ENCODE assay signal across 18 cellular contexts in the genomic region with DNA sequence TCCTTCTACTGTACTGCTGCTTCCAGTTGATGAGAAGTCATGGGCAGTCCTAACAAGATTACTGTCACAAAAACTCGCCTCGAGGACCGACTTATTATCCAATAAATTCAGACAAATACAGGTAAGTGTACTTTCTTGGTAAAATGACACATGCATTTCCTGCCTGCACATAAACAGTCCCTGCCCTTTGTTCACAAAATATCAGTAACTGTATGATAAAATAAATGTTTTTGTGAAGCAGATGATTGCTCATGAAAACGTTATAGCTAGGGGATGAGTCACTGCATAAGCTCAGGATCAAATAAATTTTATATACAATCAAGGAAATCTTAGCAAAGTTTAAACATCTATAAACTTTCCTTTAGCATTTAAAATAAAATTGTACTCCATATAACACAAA.
"Had no signal": no experiment of that assay in that cellular context is flagged by ENCODE, and none has a peak within 500 bp of the region (broad histone marks: within the 10 kb centered on the region; RNA-seq: fewer than 3 reads in every experiment).

No MANE protein-coding gene starts in this region.

- H3K4me3 Mint-ChIP-seq: activated CD8-positive, alpha-beta T cell treated with anti-CD3 and anti-CD28 coated beads for 36 hours; activated T-helper 1 cell treated with anti-CD3 and anti-CD28 coated beads, Interleukin-12 subunit alpha, Interleukin-12 subunit beta, Interleukin-2, Interleukin-4 antibody, amounts not matched to agents 30 ng/mL and 10 ng/mL and 1 ng/mL, durations not matched to agents 14 hours and 24 hours and 36 hours; central memory CD8-positive, alpha-beta T cell; dendritic cell treated with granulocyte-macrophage colony-stimulating factor and Interleukin-4, amounts not matched to agents 40 ng/mL and 50 ng/mL, for 4 days; effector memory CD8-positive, alpha-beta T cell; natural killer cell treated with Interleukin-12 subunit alpha and Interleukin-12 subunit beta and Interleukin-15 and Interleukin-18, amount 100 ng/mL, for 72 hours; stimulated activated naive B cell treated with anti-CD40 and anti-IgM and Interleukin-4, amounts not matched to agents 10 μg/mL and 1 μg/mL and 100 μg/mL, for 72 hours; T-helper 2 cell treated with Interferon-gamma antibody and Interleukin-4, amounts not matched to agents 5 μg/mL and 100 μg/mL, for 36 hours had no signal

- H3K27me3 ChIP-seq: adrenal gland, spleen, transverse colon had no signal

- H3K9me3 ChIP-seq: adrenal gland, spleen, transverse colon had no signal

- H3K27me3 Mint-ChIP-seq: activated CD8-positive, alpha-beta T cell treated with anti-CD3 and anti-CD28 coated beads for 36 hours; central memory CD8-positive, alpha-beta T cell; dendritic cell treated with granulocyte-macrophage colony-stimulating factor and Interleukin-4, amounts not matched to agents 40 ng/mL and 50 ng/mL, for 4 days; effector memory CD8-positive, alpha-beta T cell; natural killer cell treated with Interleukin-12 subunit alpha and Interleukin-12 subunit beta and Interleukin-15 and Interleukin-18, amount 100 ng/mL, for 72 hours; stimulated activated naive B cell treated with anti-CD40 and anti-IgM and Interleukin-4, amounts not matched to agents 10 μg/mL and 1 μg/mL and 100 μg/mL, for 72 hours had no signal

- H3K36me3 ChIP-seq: adrenal gland had no signal

- H3K27ac Mint-ChIP-seq: dendritic cell treated with granulocyte-macrophage colony-stimulating factor and Interleukin-4, amounts not matched to agents 40 ng/mL and 50 ng/mL, for 4 days; effector memory CD8-positive, alpha-beta T cell; stimulated activated naive B cell treated with anti-CD40 and anti-IgM and Interleukin-4, amounts not matched to agents 10 μg/mL and 1 μg/mL and 100 μg/mL, for 72 hours had no signal

- H3K4me1 Mint-ChIP-seq: stimulated activated naive B cell treated with anti-CD40 and anti-IgM and Interleukin-4, amounts not matched to agents 10 μg/mL and 1 μg/mL and 100 μg/mL, for 72 hours had no signal

- H3K27ac ChIP-seq: adrenal gland, spleen had no signal

- H3K4me1 ChIP-seq: adrenal gland had no signal

- ATAC-seq: activated CD8-positive, alpha-beta T cell treated with anti-CD3 and anti-CD28 coated beads for 36 hours; effector memory CD8-positive, alpha-beta T cell; natural killer cell treated with Interleukin-12 subunit alpha and Interleukin-12 subunit beta and Interleukin-15 and Interleukin-18, amount 100 ng/mL, for 72 hours; sciatic nerve; stimulated activated naive B cell treated with anti-CD40 and anti-IgM and Interleukin-4, amounts not matched to agents 10 μg/mL and 1 μg/mL and 100 μg/mL, for 72 hours had no signal

- H3K9me3 Mint-ChIP-seq: activated CD8-positive, alpha-beta T cell treated with anti-CD3 and anti-CD28 coated beads for 36 hours; activated T-helper 1 cell treated with anti-CD3 and anti-CD28 coated beads, Interleukin-12 subunit alpha, Interleukin-12 subunit beta, Interleukin-2, Interleukin-4 antibody, amounts not matched to agents 30 ng/mL and 10 ng/mL and 1 ng/mL, durations not matched to agents 14 hours and 24 hours and 36 hours; central memory CD8-positive, alpha-beta T cell; dendritic cell treated with granulocyte-macrophage colony-stimulating factor and Interleukin-4, amounts not matched to agents 40 ng/mL and 50 ng/mL, for 4 days; effector memory CD8-positive, alpha-beta T cell; natural killer cell treated with Interleukin-12 subunit alpha and Interleukin-12 subunit beta and Interleukin-15 and Interleukin-18, amount 100 ng/mL, for 72 hours; stimulated activated naive B cell treated with anti-CD40 and anti-IgM and Interleukin-4, amounts not matched to agents 10 μg/mL and 1 μg/mL and 100 μg/mL, for 72 hours; T-helper 2 cell treated with Interferon-gamma antibody and Interleukin-4, amounts not matched to agents 5 μg/mL and 100 μg/mL, for 36 hours had no signal

- H3K4me3 ChIP-seq: adrenal gland, spleen, transverse colon had no signal

- DNase-seq: activated CD4-positive, alpha-beta T cell treated with anti-CD3 and anti-CD28 coated beads for 4 hours; activated CD8-positive, alpha-beta memory T cell treated with anti-CD3 and anti-CD28 coated beads, Interleukin-2, amount 50 U/mL, for 48 hours; activated CD8-positive, alpha-beta T cell treated with anti-CD3 and anti-CD28 coated beads for 36 hours; activated naive CD4-positive, alpha-beta T cell treated with anti-CD3 and anti-CD28 coated beads, Interleukin-2, amount 50 U/mL, for 16 hours; adrenal gland; effector memory CD8-positive, alpha-beta T cell; occipital lobe; spleen; stimulated activated CD4-positive, alpha-beta T cell treated with anti-CD3 and anti-CD28 coated beads, Interleukin-2, amount 100 ng/mL, for 24 hours; stimulated activated naive B cell treated with anti-CD40 and anti-IgM and Interleukin-4, amounts not matched to agents 10 μg/mL and 1 μg/mL and 100 μg/mL, for 72 hours; substantia nigra; transverse colon had no signal
